Comparison of ENCODE assay signal across 21 cellular contexts in the genomic region with DNA sequence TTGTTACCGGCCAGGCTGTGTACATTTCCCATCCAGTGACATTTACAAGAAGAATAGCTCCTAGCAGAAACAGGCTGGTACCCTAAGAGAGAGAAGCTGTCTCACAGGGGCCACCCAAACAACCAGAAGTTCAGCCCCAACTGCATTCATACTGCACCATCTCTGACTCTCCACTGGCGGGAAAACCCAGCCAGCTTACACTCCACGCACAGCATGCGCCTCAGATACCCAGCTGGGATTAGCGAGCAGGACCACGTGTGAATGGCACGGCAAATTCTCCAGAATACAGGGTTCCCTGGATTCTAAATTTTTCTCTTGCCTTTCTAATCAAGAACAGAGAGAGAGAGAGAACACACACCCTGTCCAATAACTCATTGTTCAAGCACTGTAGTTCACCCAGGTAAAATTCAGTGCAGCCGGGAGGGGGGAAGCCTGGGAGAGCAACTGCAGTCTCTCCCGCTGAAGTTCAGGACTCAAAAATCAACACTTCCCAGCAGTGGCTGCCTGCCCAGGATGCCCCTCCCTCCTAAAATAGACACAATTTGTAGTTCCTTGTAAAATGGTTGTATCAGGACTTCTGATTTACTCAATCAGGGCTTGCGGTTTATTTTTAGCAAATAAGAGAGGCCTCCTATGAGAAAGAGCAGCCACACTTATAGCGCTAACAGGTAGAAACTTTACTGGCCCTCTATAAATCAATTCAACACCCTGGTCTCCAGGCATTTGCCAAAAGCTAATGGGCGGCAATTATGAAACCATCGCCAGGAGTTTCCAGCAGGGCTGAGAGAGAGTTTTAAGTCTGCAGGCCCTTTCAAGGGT. TPM values are rescaled to one million over a fixed set of nuclear protein-coding genes. Genes with fewer than 3 reads are reported as not detected.
DNase-seq lines count a peak whose midpoint lies in the region; ATAC-seq and TF ChIP-seq lines count a peak whose summit lies in the region.
"Had no signal": no experiment of that assay in that cellular context is flagged by ENCODE, and none has a peak within 500 bp of the region (broad histone marks: within the 10 kb centered on the region; RNA-seq: fewer than 3 reads in every experiment).

No MANE protein-coding gene starts in this region.

- no peak overlapping the region for H2AK5ac ChIP-seq in mesendoderm (ENCODE audit: low read length)

- CTCF ChIA-PET in activated naive CD4-positive, alpha-beta T cell treated with anti-CD3 and anti-CD28 coated beads, Interleukin-2, amount 10 ng/mL, durations not matched to agents 7 days and 5 days (lab: Charles Lee) = no interaction called here
- CTCF ChIA-PET in activated CD4-positive, alpha-beta memory T cell treated with anti-CD3 and anti-CD28 coated beads for 36 hours (lab: Charles Lee) = interaction anchor here (0.7 to 1.3 kb wide), 2 partner anchors 126 to 308 kb away, joined by 3 to 4 read pairs; no protein-coding TSS in a partner anchor

- peaks cover 4% of the 10 kb centered on the region for H3K79me1 ChIP-seq in mesendoderm (ENCODE audit: low read length)

- peaks cover 5% of the 10 kb centered on the region for H3K4me1 Mint-ChIP-seq in activated naive CD4-positive, alpha-beta T cell treated with anti-CD3 and anti-CD28 coated beads, Interleukin-2, amount 50 U/mL, for 24 hours
- peaks cover 9% of the 10 kb centered on the region for H3K4me1 Mint-ChIP-seq in activated naive CD4-positive, alpha-beta T cell treated with anti-CD3 and anti-CD28 coated beads, Interleukin-2, amount 10 ng/mL, durations not matched to agents 7 days and 5 days
- H3K4me1 Mint-ChIP-seq in type B pancreatic cell (ENCODE audit: unreplicated experiment) = peaks cover 37% of the 10 kb centered on the region
- H3K4me1 Mint-ChIP-seq in activated CD4-positive, alpha-beta memory T cell treated with anti-CD3 and anti-CD28 coated beads for 36 hours (ENCODE audit: low read depth) = peaks cover 5% of the 10 kb centered on the region

- peaks cover 2% of the 10 kb centered on the region for H3K27me3 ChIP-seq in mesendoderm (ENCODE audit: insufficient read depth, low read length, poor library complexity)
- H3K27me3 ChIP-seq in body of pancreas = peaks cover 0 to 11% of the 10 kb centered on the region in 2 donors

- no peaks in the 10 kb centered on the region for H3K79me2 ChIP-seq in mesendoderm (ENCODE audit: control insufficient read depth, insufficient read depth, low read length)
- H3K79me2 ChIP-seq: parathyroid adenoma had no signal

- H3K4me3 ChIP-seq in mesendoderm (ENCODE audit: low read length) (no peak overlapping the region), body of pancreas (no peak overlapping the region)
- H3K4me3 ChIP-seq: heart left ventricle, skin epidermis had no signal

- intact Hi-C loops in activated CD4-positive, alpha-beta memory T cell treated with anti-CD3 and anti-CD28 coated beads for 36 hours (cut with micrococcal nuclease) = no loop called here
- intact Hi-C loops in body of pancreas (cut with DNase I) = no loop called here

- H3K27me3 Mint-ChIP-seq in activated naive CD4-positive, alpha-beta T cell treated with anti-CD3 and anti-CD28 coated beads, Interleukin-2, amount 50 U/mL, for 24 hours = peaks cover 45% of the 10 kb centered on the region
- peaks cover 67% of the 10 kb centered on the region for H3K27me3 Mint-ChIP-seq in activated naive CD4-positive, alpha-beta T cell treated with anti-CD3 and anti-CD28 coated beads, Interleukin-2, amount 10 ng/mL, durations not matched to agents 7 days and 5 days
- peaks cover 55% of the 10 kb centered on the region for H3K27me3 Mint-ChIP-seq in type B pancreatic cell
- peaks cover 43% of the 10 kb centered on the region for H3K27me3 Mint-ChIP-seq in activated CD4-positive, alpha-beta memory T cell treated with anti-CD3 and anti-CD28 coated beads for 36 hours

- H3K18ac ChIP-seq in mesendoderm (ENCODE audit: low read length) = no peak overlapping the region

- TF ChIP-seq CTCF in type B pancreatic cell (conservative IDR thresholded peaks at IDR 0.05) = no peak
- TF ChIP-seq CTCF in body of pancreas (IDR thresholded peaks at IDR 0.05) = no peak

- H3K9me3 ChIP-seq in body of pancreas = no peaks in the 10 kb centered on the region
- H3K9me3 ChIP-seq: heart left ventricle had no signal

- H3K4me2 ChIP-seq in mesendoderm (ENCODE audit: low read length) = peak overlapping the region; percentile 13

- no peak overlapping the region for H2BK15ac ChIP-seq in mesendoderm (replicated peaks; ENCODE audit: low read depth)

- peak overlapping the region; percentile 43 for H3K56ac ChIP-seq in mesendoderm (ENCODE audit: low read length)

- H2BK120ac ChIP-seq in mesendoderm (ENCODE audit: low read depth, low read length) = no peak overlapping the region

- H3K4ac ChIP-seq in mesendoderm (ENCODE audit: low read depth, low read length) = no peak overlapping the region

- H3K4me1 ChIP-seq in mesendoderm (ENCODE audit: control insufficient read depth, low read depth, low read length) (peaks cover 3% of the 10 kb centered on the region), body of pancreas (peaks cover 14% of the 10 kb centered on the region)

- DNase-seq in activated naive CD4-positive, alpha-beta T cell treated with anti-CD3 and anti-CD28 coated beads, Interleukin-2, amount 10 ng/mL, durations not matched to agents 7 days and 5 days = no peak
- DNase-seq in NOMO-1 (lab: John Stamatoyannopoulos, UW; ENCODE audit: unreplicated experiment in 2 of 2) (peak; percentile 43 to 46), mesendoderm (peak; percentile 35), type B pancreatic cell (ENCODE audit: extremely low spot score, unreplicated experiment) (no peak), body of pancreas (no peak)
- no peak for DNase-seq in activated CD4-positive, alpha-beta memory T cell treated with anti-CD3 and anti-CD28 coated beads for 36 hours
- DNase-seq: activated CD4-positive, alpha-beta T cell treated with anti-CD3 and anti-CD28 coated beads, Interleukin-2, amount 50 U/mL, for 48 hours; activated naive CD4-positive, alpha-beta T cell treated with anti-CD3 and anti-CD28 coated beads for 36 hours; heart left ventricle; HFFc6; NCI-H1092; NCI-H2081 treated with DMSO at 0.1 percent for 48 hours; NCI-H510A; PC-3; SIG-M5; stimulated activated CD4-positive, alpha-beta T cell treated with anti-CD3 and anti-CD28 coated beads, Interleukin-4, amount 100 ng/mL, for 24 hours had no signal

- H3K9ac ChIP-seq in mesendoderm (ENCODE audit: low read length) = peak overlapping the region; percentile 85
- H3K9ac ChIP-seq: parathyroid adenoma had no signal

- TF ChIP-seq POLR2A in body of pancreas (IDR thresholded peaks at IDR 0.05) = no peak

- no peak overlapping the region for H4K5ac ChIP-seq in mesendoderm (ENCODE audit: low read length)

- no peak overlapping the region for H2BK5ac ChIP-seq in mesendoderm (ENCODE audit: low read length)

- H4K8ac ChIP-seq in mesendoderm (ENCODE audit: low read depth, low read length) = no peak overlapping the region

- WGBS in mesendoderm (ENCODE audit: extremely low coverage, insufficient coverage, low lambda C conversion rate) = no CpG with 5 or more reads among the region's 13 CpGs
- 51 to 55% methylated on average over 12 to 13 of the region's 13 CpGs for WGBS in body of pancreas, 2 donors

- H3K27ac ChIP-seq in mesendoderm (ENCODE audit: low read depth, low read length) (no peak overlapping the region), body of pancreas (no peak overlapping the region)
- H3K27ac ChIP-seq: parathyroid adenoma, skin epidermis had no signal

- H3K27ac Mint-ChIP-seq in activated naive CD4-positive, alpha-beta T cell treated with anti-CD3 and anti-CD28 coated beads, Interleukin-2, amount 50 U/mL, for 24 hours = no peak overlapping the region
- no peak overlapping the region for H3K27ac Mint-ChIP-seq in activated naive CD4-positive, alpha-beta T cell treated with anti-CD3 and anti-CD28 coated beads, Interleukin-2, amount 10 ng/mL, durations not matched to agents 7 days and 5 days
- H3K27ac Mint-ChIP-seq in type B pancreatic cell = peak overlapping the region; percentile 33
- no peak overlapping the region for H3K27ac Mint-ChIP-seq in activated CD4-positive, alpha-beta memory T cell treated with anti-CD3 and anti-CD28 coated beads for 36 hours
- H3K27ac Mint-ChIP-seq: activated naive CD4-positive, alpha-beta T cell treated with anti-CD3 and anti-CD28 coated beads for 36 hours; HFFc6 had no signal

- ATAC-seq in GM18868 (IDR thresholded peaks at IDR 0.05; ENCODE audit: unreplicated experiment) (no peak), body of pancreas (no peak)
- ATAC-seq: heart left ventricle, PC-3 had no signal

- H3K36me3 ChIP-seq in mesendoderm (ENCODE audit: control insufficient read depth, insufficient read depth, low read length) (no peaks in the 10 kb centered on the region), body of pancreas (replicated peaks in 1 of 2; ENCODE audit: insufficient read depth in 1 of 2, low read depth in 2 of 2) (no peaks in the 10 kb centered on the region)
- H3K36me3 ChIP-seq: heart left ventricle had no signal

- no peak overlapping the region for H3K23ac ChIP-seq in mesendoderm (ENCODE audit: low read length)

- peak overlapping the region; percentile 64 for H3K4me3 Mint-ChIP-seq in activated naive CD4-positive, alpha-beta T cell treated with anti-CD3 and anti-CD28 coated beads, Interleukin-2, amount 50 U/mL, for 24 hours
- H3K4me3 Mint-ChIP-seq in activated naive CD4-positive, alpha-beta T cell treated with anti-CD3 and anti-CD28 coated beads, Interleukin-2, amount 10 ng/mL, durations not matched to agents 7 days and 5 days = no peak overlapping the region
- peak overlapping the region; percentile 83 for H3K4me3 Mint-ChIP-seq in type B pancreatic cell
- no peak overlapping the region for H3K4me3 Mint-ChIP-seq in activated CD4-positive, alpha-beta memory T cell treated with anti-CD3 and anti-CD28 coated beads for 36 hours
- H3K4me3 Mint-ChIP-seq: activated naive CD4-positive, alpha-beta T cell treated with anti-CD3 and anti-CD28 coated beads for 36 hours; HFFc6 had no signal

- POLR2A ChIA-PET in activated CD4-positive, alpha-beta memory T cell treated with anti-CD3 and anti-CD28 coated beads for 36 hours (lab: Charles Lee) = no interaction called here

- no peaks in the 10 kb centered on the region for H3K36me3 Mint-ChIP-seq in activated naive CD4-positive, alpha-beta T cell treated with anti-CD3 and anti-CD28 coated beads, Interleukin-2, amount 50 U/mL, for 24 hours
- H3K36me3 Mint-ChIP-seq in activated naive CD4-positive, alpha-beta T cell treated with anti-CD3 and anti-CD28 coated beads, Interleukin-2, amount 10 ng/mL, durations not matched to agents 7 days and 5 days = no peaks in the 10 kb centered on the region
- H3K36me3 Mint-ChIP-seq in type B pancreatic cell = no peaks in the 10 kb centered on the region
- H3K36me3 Mint-ChIP-seq in activated CD4-positive, alpha-beta memory T cell treated with anti-CD3 and anti-CD28 coated beads for 36 hours = no peaks in the 10 kb centered on the region

- H3K9me3 Mint-ChIP-seq in activated naive CD4-positive, alpha-beta T cell treated with anti-CD3 and anti-CD28 coated beads, Interleukin-2, amount 50 U/mL, for 24 hours = no peaks in the 10 kb centered on the region
- no peaks in the 10 kb centered on the region for H3K9me3 Mint-ChIP-seq in activated naive CD4-positive, alpha-beta T cell treated with anti-CD3 and anti-CD28 coated beads, Interleukin-2, amount 10 ng/mL, durations not matched to agents 7 days and 5 days
- H3K9me3 Mint-ChIP-seq in type B pancreatic cell = no peaks in the 10 kb centered on the region
- H3K9me3 Mint-ChIP-seq in activated CD4-positive, alpha-beta memory T cell treated with anti-CD3 and anti-CD28 coated beads for 36 hours = no peaks in the 10 kb centered on the region
- H3K9me3 Mint-ChIP-seq: activated naive CD4-positive, alpha-beta T cell treated with anti-CD3 and anti-CD28 coated beads for 36 hours had no signal

RNA-seq across cellular contexts. Expression of gene COL23A1, which starts 2.2 kb away (rescaled TPM):
- 0.49 TPM for polyA plus RNA-seq in mesendoderm (2013, experiment 1 of 2)
- 0.45 TPM for polyA plus RNA-seq in mesendoderm (2013, experiment 2 of 2)
- total RNA-seq in type B pancreatic cell (ENCODE audit: low replicate concordance) (1.5 and 15.5 TPM in 2 replicates), body of pancreas (not detected)
- total RNA-seq in activated CD4-positive, alpha-beta memory T cell treated with anti-CD3 and anti-CD28 coated beads for 36 hours = under 1 TPM in 1 of 2 experiments, not detected in 1; 0.15 TPM
- total RNA-seq: HFFc6; PC-3; T-helper 1 cell treated with Interleukin-12 subunit alpha and Interleukin-12 subunit beta and Interleukin-4 antibody, amounts not matched to agents 30 ng/mL and 1 ng/mL, for 36 hours had no signal

RNA-seq across cellular contexts. Expression of gene CLK4, which starts 38.8 kb away (rescaled TPM):
- 5.7 TPM for polyA plus RNA-seq in mesendoderm (2013, experiment 1 of 2)
- polyA plus RNA-seq in mesendoderm (2013, experiment 2 of 2) = 5.2 TPM
- 21.4 and 42.6 TPM in 2 replicates for total RNA-seq in type B pancreatic cell (ENCODE audit: low replicate concordance)
- 10 to 100 TPM; 25.1 to 26.0 TPM for total RNA-seq in activated CD4-positive, alpha-beta memory T cell treated with anti-CD3 and anti-CD28 coated beads for 36 hours
- 10 to 100 TPM; 46.5 to 49.0 TPM for total RNA-seq in body of pancreas

Comparison
In these comparisons a context has a peak if more than half of its experiments do, and no peak if none do; other contexts are left out.
1. H3K4me3 Mint-ChIP-seq: peak in activated naive CD4-positive, alpha-beta T cell treated with anti-CD3 and anti-CD28 coated beads, Interleukin-2, amount 50 U/mL, for 24 hours (single experiment) and type B pancreatic cell (single experiment); none in activated naive CD4-positive, alpha-beta T cell treated with anti-CD3 and anti-CD28 coated beads, Interleukin-2, amount 10 ng/mL, durations not matched to agents 7 days and 5 days (single experiment) and activated CD4-positive, alpha-beta memory T cell treated with anti-CD3 and anti-CD28 coated beads for 36 hours (single experiment).
2. DNase-seq: peak in NOMO-1 (2 of 2) and mesendoderm (single experiment); none in activated naive CD4-positive, alpha-beta T cell treated with anti-CD3 and anti-CD28 coated beads, Interleukin-2, amount 10 ng/mL, durations not matched to agents 7 days and 5 days (single experiment), type B pancreatic cell (single experiment), activated CD4-positive, alpha-beta memory T cell treated with anti-CD3 and anti-CD28 coated beads for 36 hours (single experiment) and body of pancreas (0 of 4).